1 cellular context compared by ENCODE assay signal in genomic region chr9:129697111-129697955, GRCh38.
TF ChIP-seq lines count a peak whose summit lies in the region.

No MANE protein-coding gene starts in this region.

TF ChIP-seq in GM23338, 12 proteins besides CTCF, POLR2A, EP300 and RAD21 (continued from another document):
- TF ChIP-seq REST (IDR thresholded peaks at IDR 0.05; ENCODE audit: unreplicated experiment): no peak
- TF ChIP-seq CREB1 (CRISPR knock-in tag; IDR thresholded peaks at IDR 0.05; ENCODE audit: low read depth): no peak
- TF ChIP-seq EZH2 (IDR thresholded peaks at IDR 0.05; ENCODE audit: low read depth, unreplicated experiment): no peak
- TF ChIP-seq EZH2phosphoT487 (IDR thresholded peaks at IDR 0.05; ENCODE audit: unreplicated experiment): no peak
- TF ChIP-seq ETS1 (IDR thresholded peaks at IDR 0.05): no peak
- no peak for TF ChIP-seq ZNF114 (CRISPR knock-in tag; IDR thresholded peaks at IDR 0.05)
- no peak for TF ChIP-seq JUNB (IDR thresholded peaks at IDR 0.05; ENCODE audit: unreplicated experiment)
- TF ChIP-seq POLR2AphosphoS5 (IDR thresholded peaks at IDR 0.05; ENCODE audit: low read depth): no peak; the same call in 1 of the 2 replicates
